In genomic region chr17:17972126-17972951, GRCh38 we compare ENCODE assay signal across 8 cellular contexts. TPM values are rescaled to one million over a fixed set of nuclear protein-coding genes. Genes with fewer than 3 reads are reported as not detected.
DNase-seq lines count a peak whose midpoint lies in the region; ATAC-seq, FAIRE-seq and TF ChIP-seq lines count a peak whose summit lies in the region.

DRC3 (plus strand) TSS chr17:17972862; CDS start chr17:17977599, 4,737 bp downstream.
TOM1L2 (minus strand) TSS chr17:17972400; CDS start chr17:17972313, 87 bp downstream.

- intact Hi-C loops in adrenal gland (cut with DNase I), result no loop called here
- intact Hi-C loops in cardiac septum (cut with DNase I), result loop anchor here (5.0 kb wide), 2 partner anchors 50 to 65 kb away; partner anchors contain the start of genes ATPAF2 and GID4

- TF ChIP-seq CTCF in adrenal gland (IDR thresholded peaks at IDR 0.05) (peak in 4 of 6 experiments; percentile 5 to 34 (median 13)), parathyroid adenoma (IDR thresholded peaks at IDR 0.05) (no peak), tibial nerve (IDR thresholded peaks at IDR 0.05) (peak in 4 of 5 experiments; percentile 15 to 71 (median 39))

- H3K27me3 ChIP-seq in adrenal gland (no peaks in the 10 kb centered on the region), parathyroid adenoma (ENCODE audit: control insufficient read depth, insufficient read depth, low read length) (no peaks in the 10 kb centered on the region), tibial nerve (no peaks in the 10 kb centered on the region)

- H3K4me1 ChIP-seq in adrenal gland (replicated peaks in 1 of 2) (peaks cover 15 to 35% of the 10 kb centered on the region in 2 donors), parathyroid adenoma (peaks cover 10% of the 10 kb centered on the region), tibial nerve (peaks cover 0 to 49% (median 24%) of the 10 kb centered on the region in 4 donors)

- peak within 1 kb of the TSS; percentile 81 for H2AFZ ChIP-seq in parathyroid adenoma

- TF ChIP-seq EP300 in tibial nerve (IDR thresholded peaks at IDR 0.05), result peak; percentile 62 to 96

- H3K4me2 ChIP-seq in parathyroid adenoma (ENCODE audit: low read length), result peak within 1 kb of the TSS; percentile 97

- H3K27ac ChIP-seq in adrenal gland (peak within 1 kb of the TSS; percentile 67 to 95 (median 90)), parathyroid adenoma (peak within 1 kb of the TSS; percentile 87), tibial nerve (peak within 1 kb of the TSS; percentile 60 to 97 (median 90))

- H3K4me3 ChIP-seq in adrenal gland (peak within 1 kb of the TSS; percentile 66 to 95 (median 70)), parathyroid adenoma (ENCODE audit: low read depth, low read length) (peak within 1 kb of the TSS; percentile 96), tibial nerve (peak within 1 kb of the TSS; percentile 78 to 94 (median 86))

- peak within 1 kb of the TSS; percentile 55 for H3K9ac ChIP-seq in parathyroid adenoma

- ATAC-seq in HG02840 (IDR thresholded peaks at IDR 0.05; ENCODE audit: low FRiP score, unreplicated experiment), result peak; percentile 88

- TF ChIP-seq POLR2A in GM12892 (IDR thresholded peaks at IDR 0.05; ENCODE audit: low read depth, low read length) (peak; percentile 39; the same call in 1 of the 2 replicates), adrenal gland (IDR thresholded peaks at IDR 0.05) (peak; percentile 81 to 89), tibial nerve (IDR thresholded peaks at IDR 0.05) (peak; percentile 89 to 94)

- DNase-seq in GM12892 (ENCODE audit: insufficient read length) (peak; percentile 96), NCI-H1436 (lab: John Stamatoyannopoulos, UW) (peak; percentile 100), SW480 (ENCODE audit: low spot score) (peak; percentile 100), adrenal gland (peak; percentile 100), cardiac septum (ENCODE audit: low spot score) (peak; percentile 100), tibial nerve (ENCODE audit: low spot score in 2 of 2) (peak; percentile 99 to 100)

- H3K9me3 ChIP-seq in adrenal gland (replicated peaks in 1 of 3), result no peaks in the 10 kb centered on the region
- H3K9me3 ChIP-seq in parathyroid adenoma (ENCODE audit: control insufficient read depth, low read length), result no peaks in the 10 kb centered on the region
- no peaks in the 10 kb centered on the region for H3K9me3 ChIP-seq in tibial nerve

- peaks cover 40% of the 10 kb centered on the region for H3K79me2 ChIP-seq in parathyroid adenoma

- FAIRE-seq in GM12892 (lab: Jason Lieb, UNC), result peak; percentile 99

- 0 to 1% (median 0%) methylated on average over 15 to 59 of the region's 59 CpGs for WGBS in adrenal gland, 4 donors
- WGBS in tibial nerve, 2 donors, result 0% methylated on average over 26 to 31 of the region's 59 CpGs

- no peaks in the 10 kb centered on the region for H3K36me3 ChIP-seq in adrenal gland (replicated peaks in 1 of 2)
- no peaks in the 10 kb centered on the region for H3K36me3 ChIP-seq in parathyroid adenoma (ENCODE audit: control insufficient read depth, insufficient read depth, low read length)
- peaks cover 0 to 2% (median 0%) of the 10 kb centered on the region in 3 donors for H3K36me3 ChIP-seq in tibial nerve

RNA-seq across cellular contexts. Expression of gene DRC3, which starts in this region (rescaled TPM):
- polyA plus RNA-seq in GM12892 (2012; ENCODE audit: missing spikeins), result 1.0 TPM
- total RNA-seq in adrenal gland (1 to 10 TPM in 7 of 8 donors, under 1 TPM in 1; 0.17 to 9.1 (median 3.4) TPM), cardiac septum (1.9 TPM), tibial nerve (1 to 10 TPM; 4.3 to 8.6 (median 6.0) TPM)
- polyA plus RNA-seq in adrenal gland, result 10 to 100 TPM in 1 of 3 donors, 1 to 10 TPM in 2; 3.2 to 21.3 (median 7.9) TPM

RNA-seq across cellular contexts. Expression of gene TOM1L2, which starts in this region (rescaled TPM):
- polyA plus RNA-seq in GM12892 (2012; ENCODE audit: missing spikeins), result 4.8 TPM
- total RNA-seq in adrenal gland (100 to 1,000 TPM in 1 of 8 donors, 10 to 100 TPM in 7; 51.1 to 437 (median 77.9) TPM), cardiac septum (261 TPM), tibial nerve (100 to 1,000 TPM in 1 of 4 donors, 10 to 100 TPM in 3; 83.4 to 109 (median 96.8) TPM)
- polyA plus RNA-seq in adrenal gland, result 10 to 100 TPM; 41.6 to 64.8 (median 46.5) TPM

Comparison
In these comparisons a context has a peak if more than half of its experiments do, and no peak if none do; other contexts are left out.
1. Peak in every context shown above with its lines: DNase-seq, ATAC-seq, H3K4me3 ChIP-seq and H3K27ac ChIP-seq.
2. POLR2A ChIP-seq: peak in every context shown above with its lines; median percentile 92 in tibial nerve; 85 in adrenal gland; 39 in GM12892.